Comparison of ENCODE assay signal across 21 cellular contexts in genomic region chr5:52748590-52748989, GRCh38. TPM values are rescaled to one million over a fixed set of nuclear protein-coding genes. Genes with fewer than 3 reads are reported as not detected.
A peak's percentile ranks its signal among the peaks of the same experiment; 100 is the strongest.
DNase-seq lines count a peak whose midpoint lies in the region; ATAC-seq and TF ChIP-seq lines count a peak whose summit lies in the region.
"Had no signal": no experiment of that assay in that cellular context is flagged by ENCODE, and none has a peak within 500 bp of the region (broad histone marks: within the 10 kb centered on the region; RNA-seq: fewer than 3 reads in every experiment).

No MANE protein-coding gene starts in this region.

- no peaks in the 10 kb centered on the region for H4K20me1 ChIP-seq in hepatocyte (ENCODE audit: insufficient read depth, poor library complexity, severe bottlenecking)
- H4K20me1 ChIP-seq in H9 (ENCODE audit: control insufficient read depth, insufficient read depth, insufficient read length), result no peaks in the 10 kb centered on the region

- no peak overlapping the region for H3T11ph ChIP-seq in H9 (ENCODE audit: low read length)

- H2BK12ac ChIP-seq in H9 (ENCODE audit: insufficient read length, low read depth, low read length), result no peak overlapping the region

- H2AFZ ChIP-seq in hepatocyte (no peak overlapping the region), H9 (ENCODE audit: low read length) (no peak overlapping the region)

- H3K9ac ChIP-seq in H9 (ENCODE audit: extremely low read depth, insufficient read length, low read length), result no peak overlapping the region

- H4K8ac ChIP-seq in H9 (replicated peaks; ENCODE audit: insufficient read length, low read depth, low read length), result no peak overlapping the region

- no peaks in the 10 kb centered on the region for H3K9me2 ChIP-seq in hepatocyte (replicated peaks; ENCODE audit: insufficient read depth)

- H2BK15ac ChIP-seq in H9 (ENCODE audit: low read depth, low read length), result no peak overlapping the region

- POLR2A ChIA-PET in naive thymus-derived CD4-positive, alpha-beta T cell (lab: Charles Lee), result no interaction called here

- peaks cover 18% of the 10 kb centered on the region for H3K9me3 Mint-ChIP-seq in activated CD4-positive, alpha-beta T cell treated with anti-CD3 and anti-CD28 coated beads, Interleukin-2, amount 10 ng/mL, durations not matched to agents 24 days and 14 days
- H3K9me3 Mint-ChIP-seq in naive thymus-derived CD4-positive, alpha-beta T cell, result peaks cover 0 to 10% (median 0%) of the 10 kb centered on the region in 11 donors
- no peaks in the 10 kb centered on the region for H3K9me3 Mint-ChIP-seq in H9
- H3K9me3 Mint-ChIP-seq: endodermal cell; nephron progenitor cell; stimulated activated memory B cell treated with anti-CD40 and anti-IgM and Interleukin-4, amounts not matched to agents 10 μg/mL and 1 μg/mL and 100 μg/mL, for 72 hours; T-cell had no signal

- peaks cover 39% of the 10 kb centered on the region for H3K4me1 Mint-ChIP-seq in activated CD4-positive, alpha-beta T cell treated with anti-CD3 and anti-CD28 coated beads, Interleukin-2, amount 10 ng/mL, durations not matched to agents 24 days and 14 days
- H3K4me1 Mint-ChIP-seq in naive thymus-derived CD4-positive, alpha-beta T cell, result peaks cover 18 to 52% (median 28%) of the 10 kb centered on the region in 7 donors
- peaks cover 12 to 13% of the 10 kb centered on the region in 2 experiments for H3K4me1 Mint-ChIP-seq in H9
- H3K4me1 Mint-ChIP-seq: endodermal cell; nephron progenitor cell; stimulated activated memory B cell treated with anti-CD40 and anti-IgM and Interleukin-4, amounts not matched to agents 10 μg/mL and 1 μg/mL and 100 μg/mL, for 72 hours had no signal

- no peak overlapping the region for H3K18ac ChIP-seq in H9 (ENCODE audit: insufficient read length, low read depth, low read length)

- H3K4me1 ChIP-seq in naive thymus-derived CD4-positive, alpha-beta T cell (ENCODE audit: control insufficient read depth in 2 of 2, insufficient read depth in 2 of 2, low read length in 2 of 2), result peaks cover 13 to 16% of the 10 kb centered on the region in 2 donors
- H3K4me1 ChIP-seq in hepatocyte (ENCODE audit: insufficient read depth) (no peaks in the 10 kb centered on the region), H9 (ENCODE audit: insufficient read depth, low read length) (peaks cover 4% of the 10 kb centered on the region; the same call in 1 of the 2 replicates)

- H3K27ac ChIP-seq in naive thymus-derived CD4-positive, alpha-beta T cell (ENCODE audit: low read depth, low read length), result no peak overlapping the region
- no peak overlapping the region for H3K27ac ChIP-seq in hepatocyte
- no peak overlapping the region for H3K27ac ChIP-seq in H9 (ENCODE audit: insufficient read length, low read depth, low read length)
- H3K27ac ChIP-seq: ascending aorta, tibial nerve had no signal

- CTCF ChIA-PET in naive thymus-derived CD4-positive, alpha-beta T cell (lab: Charles Lee), result no interaction called here

- no peaks in the 10 kb centered on the region for H3K27me3 ChIP-seq in naive thymus-derived CD4-positive, alpha-beta T cell (ENCODE audit: control insufficient read depth in 2 of 2, insufficient read depth in 2 of 2, low read length in 2 of 2)
- H3K27me3 ChIP-seq in hepatocyte (no peaks in the 10 kb centered on the region), H9 (ENCODE audit: insufficient read depth, low read length) (no peaks in the 10 kb centered on the region)
- H3K27me3 ChIP-seq: ascending aorta, MG63, tibial nerve had no signal

- no peak overlapping the region for H3K23ac ChIP-seq in H9 (ENCODE audit: insufficient read length, low read depth, low read length)

- H3K23me2 ChIP-seq in H9 (ENCODE audit: insufficient read length, low read depth, low read length, poor library complexity, severe bottlenecking), result no peaks in the 10 kb centered on the region

- H3K27ac Mint-ChIP-seq in activated CD4-positive, alpha-beta T cell treated with anti-CD3 and anti-CD28 coated beads, Interleukin-2, amount 10 ng/mL, durations not matched to agents 24 days and 14 days, result peak overlapping the region; percentile 25
- H3K27ac Mint-ChIP-seq in naive thymus-derived CD4-positive, alpha-beta T cell, result no peak overlapping the region
- H3K27ac Mint-ChIP-seq in H9, result no peak overlapping the region
- H3K27ac Mint-ChIP-seq: endodermal cell; nephron progenitor cell; stimulated activated memory B cell treated with anti-CD40 and anti-IgM and Interleukin-4, amounts not matched to agents 10 μg/mL and 1 μg/mL and 100 μg/mL, for 72 hours; T-cell had no signal

- peaks cover 7% of the 10 kb centered on the region for H3K27me3 Mint-ChIP-seq in activated CD4-positive, alpha-beta T cell treated with anti-CD3 and anti-CD28 coated beads, Interleukin-2, amount 10 ng/mL, durations not matched to agents 24 days and 14 days
- peaks cover 0 to 11% (median 0%) of the 10 kb centered on the region in 5 donors for H3K27me3 Mint-ChIP-seq in naive thymus-derived CD4-positive, alpha-beta T cell
- H3K27me3 Mint-ChIP-seq in H9 (ENCODE audit: low read depth), result no peaks in the 10 kb centered on the region
- H3K27me3 Mint-ChIP-seq: T-cell had no signal

- no peaks in the 10 kb centered on the region for H3K36me3 ChIP-seq in naive thymus-derived CD4-positive, alpha-beta T cell (ENCODE audit: control insufficient read depth in 2 of 3, insufficient read depth in 3 of 3, low read length in 3 of 3)
- H3K36me3 ChIP-seq in hepatocyte (replicated peaks; ENCODE audit: insufficient read depth, low read depth), result no peaks in the 10 kb centered on the region
- H3K36me3 ChIP-seq: ascending aorta, MG63, tibial nerve had no signal

- H3K14ac ChIP-seq in H9 (ENCODE audit: insufficient read depth, low read length), result no peak overlapping the region

- TF ChIP-seq CTCF in hepatocyte (IDR thresholded peaks at IDR 0.05; ENCODE audit: poor library complexity) (no peak), H9 (conservative IDR thresholded peaks at IDR 0.05) (no peak)

- 4% methylated on average over 1 of the region's 1 CpG for WGBS in hepatocyte (ENCODE audit: low lambda C conversion rate, missing lambda C conversion rate)
- no CpG with 5 or more reads among the region's 1 CpG for WGBS in H9 (ENCODE audit: extremely low coverage, insufficient read length, low lambda C conversion rate)

- H3K4me2 ChIP-seq in hepatocyte (no peak overlapping the region), H9 (ENCODE audit: insufficient read depth, insufficient read length, low read length) (no peak overlapping the region)

- ATAC-seq in GM21390 (IDR thresholded peaks at IDR 0.05; ENCODE audit: unreplicated experiment) (peak; percentile 61), HG03432 (IDR thresholded peaks at IDR 0.05; ENCODE audit: unreplicated experiment) (peak; percentile 54)
- ATAC-seq in naive thymus-derived CD4-positive, alpha-beta T cell, result peak; percentile 41
- ATAC-seq: stimulated activated memory B cell treated with anti-CD40 and anti-IgM and Interleukin-4, amounts not matched to agents 10 μg/mL and 1 μg/mL and 100 μg/mL, for 72 hours; T-cell had no signal

- intact Hi-C loops in activated CD4-positive, alpha-beta T cell treated with anti-CD3 and anti-CD28 coated beads, Interleukin-2, amount 10 ng/mL, durations not matched to agents 24 days and 14 days (cut with micrococcal nuclease), result loop anchor here (1.0 to 5.0 kb wide), 2 partner anchors 13 to 259 kb away; no protein-coding TSS in a partner anchor
- intact Hi-C loops in naive thymus-derived CD4-positive, alpha-beta T cell (cut with micrococcal nuclease), result no loop called here

- no peak overlapping the region for H4K91ac ChIP-seq in H9 (ENCODE audit: insufficient read length, low read depth, low read length)

- H4K5ac ChIP-seq in H9 (ENCODE audit: insufficient read length, low read depth, low read length), result no peak overlapping the region

- H2BK120ac ChIP-seq in H9 (ENCODE audit: low read depth, low read length, poor library complexity, severe bottlenecking), result no peak overlapping the region

- no peak overlapping the region for H2AK5ac ChIP-seq in H9 (ENCODE audit: insufficient read length, low read length)

- H3K9me3 ChIP-seq in naive thymus-derived CD4-positive, alpha-beta T cell (ENCODE audit: control insufficient read depth in 2 of 3, low read length in 3 of 3), result no peaks in the 10 kb centered on the region
- no peaks in the 10 kb centered on the region for H3K9me3 ChIP-seq in hepatocyte (ENCODE audit: low read depth)
- H3K9me3 ChIP-seq in H9 (ENCODE audit: control insufficient read depth, low read depth, low read length), result no peaks in the 10 kb centered on the region
- H3K9me3 ChIP-seq: ascending aorta, MG63, tibial nerve had no signal

- no peak overlapping the region for H2BK5ac ChIP-seq in H9 (ENCODE audit: insufficient read length, low read length)

- no peak overlapping the region for H3K56ac ChIP-seq in H9 (ENCODE audit: insufficient read length, low read depth, low read length)

- no peak overlapping the region for H2BK20ac ChIP-seq in H9 (ENCODE audit: low read depth, low read length, poor library complexity, severe bottlenecking)

- no peak overlapping the region for H3K4ac ChIP-seq in H9 (ENCODE audit: low read depth, low read length)

- DNase-seq in activated CD4-positive, alpha-beta T cell treated with anti-CD3 and anti-CD28 coated beads, Interleukin-2, amount 10 ng/mL, durations not matched to agents 24 days and 14 days, result no peak
- no peak for DNase-seq in activated CD4-positive, alpha-beta T cell treated with anti-CD3 and anti-CD28 coated beads, Interleukin-2, amount 50 U/mL, for 4 hours
- no peak for DNase-seq in naive thymus-derived CD4-positive, alpha-beta T cell
- DNase-seq in Ammon's horn (ENCODE audit: low spot score) (no peak), hepatocyte (ENCODE audit: low spot score) (no peak), H9 (no peak)
- DNase-seq: activated effector memory CD4-positive, alpha-beta T cell treated with anti-CD3 and anti-CD28 coated beads, Interleukin-2, amount 50 U/mL, for 16 hours; C1 segment of cervical spinal cord; endodermal cell; mesendoderm; MG63; NCI-H1694 treated with DMSO at 0.1 percent for 48 hours; NCI-H446 treated with DMSO at 0.1 percent for 48 hours; nephron progenitor cell; Right ventricle myocardium superior; T-cell had no signal

- no peaks in the 10 kb centered on the region for H3K79me2 ChIP-seq in hepatocyte
- H3K79me2 ChIP-seq in H9 (ENCODE audit: insufficient read depth, low read length), result no peaks in the 10 kb centered on the region

- no peak overlapping the region for H3K4me3 Mint-ChIP-seq in activated CD4-positive, alpha-beta T cell treated with anti-CD3 and anti-CD28 coated beads, Interleukin-2, amount 10 ng/mL, durations not matched to agents 24 days and 14 days
- peak overlapping the region in 1 of 10 donors; percentile 29 for H3K4me3 Mint-ChIP-seq in naive thymus-derived CD4-positive, alpha-beta T cell
- H3K4me3 Mint-ChIP-seq in H9, result no peak overlapping the region
- H3K4me3 Mint-ChIP-seq: endodermal cell; nephron progenitor cell; stimulated activated memory B cell treated with anti-CD40 and anti-IgM and Interleukin-4, amounts not matched to agents 10 μg/mL and 1 μg/mL and 100 μg/mL, for 72 hours; T-cell had no signal

- H3K4me3 ChIP-seq in naive thymus-derived CD4-positive, alpha-beta T cell (ENCODE audit: low read length), result no peak overlapping the region
- no peak overlapping the region for H3K4me3 ChIP-seq in hepatocyte
- H3K4me3 ChIP-seq: ascending aorta, MG63, tibial nerve had no signal

- H3K36me3 Mint-ChIP-seq in activated CD4-positive, alpha-beta T cell treated with anti-CD3 and anti-CD28 coated beads, Interleukin-2, amount 10 ng/mL, durations not matched to agents 24 days and 14 days (ENCODE audit: low read depth), result peaks cover 2% of the 10 kb centered on the region
- H3K36me3 Mint-ChIP-seq in naive thymus-derived CD4-positive, alpha-beta T cell, result peaks cover 0 to 22% (median 0%) of the 10 kb centered on the region in 5 donors
- no peaks in the 10 kb centered on the region for H3K36me3 Mint-ChIP-seq in H9 (ENCODE audit: insufficient read depth in 1 of 3, low read depth in 3 of 3)
- H3K36me3 Mint-ChIP-seq: stimulated activated memory B cell treated with anti-CD40 and anti-IgM and Interleukin-4, amounts not matched to agents 10 μg/mL and 1 μg/mL and 100 μg/mL, for 72 hours; T-cell had no signal

- no peaks in the 10 kb centered on the region for H3K79me1 ChIP-seq in H9 (ENCODE audit: insufficient read depth, low read depth, low read length, poor library complexity, severe bottlenecking)

RNA-seq across cellular contexts. Expression of gene ITGA1, which starts 39.1 kb away (rescaled TPM):
- total RNA-seq in activated CD4-positive, alpha-beta T cell treated with anti-CD3 and anti-CD28 coated beads, Interleukin-2, amount 10 ng/mL, durations not matched to agents 24 days and 14 days, result 1.6 and 2.2 TPM in 2 replicates
- total RNA-seq in naive thymus-derived CD4-positive, alpha-beta T cell, result 1 to 10 TPM in 4 of 5 experiments, under 1 TPM in 1; 0.92 to 8.7 (median 2.4) TPM
- 1 to 10 TPM; 1.6 to 1.8 TPM for polyA plus RNA-seq in naive thymus-derived CD4-positive, alpha-beta T cell
- total RNA-seq in hepatocyte, result 40.3 and 46.9 TPM in 2 replicates
- 13.4 and 15.0 TPM in 2 replicates for polyA plus RNA-seq in hepatocyte
- total RNA-seq in H9 (2021), result 2.8 and 3.9 TPM in 2 replicates

RNA-seq across cellular contexts. Expression of gene PELO, which starts 39.1 kb away (rescaled TPM):
- total RNA-seq in activated CD4-positive, alpha-beta T cell treated with anti-CD3 and anti-CD28 coated beads, Interleukin-2, amount 10 ng/mL, durations not matched to agents 24 days and 14 days, result 20.0 and 21.2 TPM in 2 replicates
- 10 to 100 TPM in 2 of 5 experiments, 1 to 10 TPM in 3; 7.7 to 16.8 (median 9.7) TPM for total RNA-seq in naive thymus-derived CD4-positive, alpha-beta T cell
- polyA plus RNA-seq in naive thymus-derived CD4-positive, alpha-beta T cell, result 1 to 10 TPM; 4.6 to 6.1 TPM
- total RNA-seq in hepatocyte (21.9 and 24.3 TPM in 2 replicates), H9 (2021) (18.6 and 20.3 TPM in 2 replicates)
- 27.0 and 28.2 TPM in 2 replicates for polyA plus RNA-seq in hepatocyte
